In genomic region chr1:4171480-4172450, GRCh38 we compare ENCODE assay signal across 22 cellular contexts.
DNase-seq lines count a peak whose midpoint lies in the region; ATAC-seq and TF ChIP-seq lines count a peak whose summit lies in the region.
"Had no signal": no experiment of that assay in that cellular context is flagged by ENCODE, and none has a peak within 500 bp of the region (broad histone marks: within the 10 kb centered on the region; RNA-seq: fewer than 3 reads in every experiment).

No MANE protein-coding gene starts in this region.

- no peak overlapping the region for H3K4me3 Mint-ChIP-seq in activated CD4-positive, alpha-beta memory T cell treated with anti-CD3 and anti-CD28 coated beads for 36 hours
- no peak overlapping the region for H3K4me3 Mint-ChIP-seq in activated CD4-positive, alpha-beta memory T cell treated with anti-CD3 and anti-CD28 coated beads, Interleukin-2, amount 10 ng/mL, durations not matched to agents 7 days and 5 days

- TF ChIP-seq CTCF in coronary artery (IDR thresholded peaks at IDR 0.05) (no peak), upper lobe of right lung (IDR thresholded peaks at IDR 0.05) (no peak)

- no peaks in the 10 kb centered on the region for H3K4me1 ChIP-seq in upper lobe of right lung
- H3K4me1 ChIP-seq: A549, breast epithelium, gastrocnemius medialis, parathyroid adenoma had no signal

- POLR2A ChIA-PET in activated CD4-positive, alpha-beta memory T cell treated with anti-CD3 and anti-CD28 coated beads for 36 hours (lab: Charles Lee) = no interaction called here
- POLR2A ChIA-PET in activated CD4-positive, alpha-beta memory T cell treated with anti-CD3 and anti-CD28 coated beads, Interleukin-2, amount 10 ng/mL, durations not matched to agents 7 days and 5 days (lab: Charles Lee) = no interaction called here

- no peaks in the 10 kb centered on the region for H3K36me3 ChIP-seq in upper lobe of right lung
- H3K36me3 ChIP-seq: breast epithelium, gastrocnemius medialis had no signal

- ATAC-seq in left lobe of liver (no peak), upper lobe of right lung (no peak), GM18517 (IDR thresholded peaks at IDR 0.05; ENCODE audit: unreplicated experiment) (no peak)
- ATAC-seq: gastrocnemius medialis had no signal

- CTCF ChIA-PET in activated CD4-positive, alpha-beta memory T cell treated with anti-CD3 and anti-CD28 coated beads for 36 hours (lab: Charles Lee) = no interaction called here
- CTCF ChIA-PET in activated CD4-positive, alpha-beta memory T cell treated with anti-CD3 and anti-CD28 coated beads, Interleukin-2, amount 10 ng/mL, durations not matched to agents 7 days and 5 days (lab: Charles Lee) = no interaction called here

- peaks cover 14% of the 10 kb centered on the region for H3K27me3 Mint-ChIP-seq in activated CD4-positive, alpha-beta memory T cell treated with anti-CD3 and anti-CD28 coated beads for 36 hours
- H3K27me3 Mint-ChIP-seq in activated CD4-positive, alpha-beta memory T cell treated with anti-CD3 and anti-CD28 coated beads, Interleukin-2, amount 10 ng/mL, durations not matched to agents 7 days and 5 days = no peaks in the 10 kb centered on the region

- H3K9me3 Mint-ChIP-seq in activated CD4-positive, alpha-beta memory T cell treated with anti-CD3 and anti-CD28 coated beads for 36 hours = no peaks in the 10 kb centered on the region
- H3K9me3 Mint-ChIP-seq in activated CD4-positive, alpha-beta memory T cell treated with anti-CD3 and anti-CD28 coated beads, Interleukin-2, amount 10 ng/mL, durations not matched to agents 7 days and 5 days = no peaks in the 10 kb centered on the region

- H3K36me3 Mint-ChIP-seq in activated CD4-positive, alpha-beta memory T cell treated with anti-CD3 and anti-CD28 coated beads for 36 hours = no peaks in the 10 kb centered on the region
- no peaks in the 10 kb centered on the region for H3K36me3 Mint-ChIP-seq in activated CD4-positive, alpha-beta memory T cell treated with anti-CD3 and anti-CD28 coated beads, Interleukin-2, amount 10 ng/mL, durations not matched to agents 7 days and 5 days (ENCODE audit: low read depth)

- intact Hi-C loops in activated CD4-positive, alpha-beta memory T cell treated with anti-CD3 and anti-CD28 coated beads for 36 hours (cut with micrococcal nuclease) = no loop called here
- intact Hi-C loops in upper lobe of right lung (cut with DNase I) = no loop called here

- H3K27me3 ChIP-seq in upper lobe of right lung = peaks cover 28% of the 10 kb centered on the region

- DNase-seq in activated CD4-positive, alpha-beta memory T cell treated with anti-CD3 and anti-CD28 coated beads for 36 hours = peak; percentile 3
- no peak for DNase-seq in activated CD4-positive, alpha-beta memory T cell treated with anti-CD3 and anti-CD28 coated beads, Interleukin-2, amount 10 ng/mL, durations not matched to agents 7 days and 5 days
- DNase-seq in coronary artery (ENCODE audit: low spot score) (peak; percentile 54), left lobe of liver (ENCODE audit: low spot score) (peak; percentile 31), upper lobe of right lung (peak; percentile 39), NCI-H510A (lab: John Stamatoyannopoulos, UW) (no peak), NCI-H345 (lab: John Stamatoyannopoulos, UW) (no peak)
- DNase-seq: activated CD4-positive, alpha-beta T cell treated with anti-CD3 and anti-CD28 coated beads, Interleukin-2, amount 50 U/mL, for 4 hours; dermis blood vessel endothelial cell; DMS153; erythroblast; gastrocnemius medialis; NCI-H1417 treated with DMSO at 0.1 percent for 48 hours; NCI-H226; NK-92 treated with Interleukin-12 subunit alpha and Interleukin-12 subunit beta, amount 100 ng/mL, for 24 hours; small intestine; stimulated activated CD4-positive, alpha-beta T cell treated with anti-CD3 and anti-CD28 coated beads, Interleukin-4, amount 100 ng/mL, for 4 hours had no signal

- H3K27ac Mint-ChIP-seq in activated CD4-positive, alpha-beta memory T cell treated with anti-CD3 and anti-CD28 coated beads for 36 hours = no peak overlapping the region
- H3K27ac Mint-ChIP-seq in activated CD4-positive, alpha-beta memory T cell treated with anti-CD3 and anti-CD28 coated beads, Interleukin-2, amount 10 ng/mL, durations not matched to agents 7 days and 5 days = no peak overlapping the region

- H3K27ac ChIP-seq in coronary artery (no peak overlapping the region), upper lobe of right lung (no peak overlapping the region)
- H3K27ac ChIP-seq: A549, breast epithelium, C4-2B, gastrocnemius medialis, parathyroid adenoma had no signal

- no peaks in the 10 kb centered on the region for H3K9me3 ChIP-seq in upper lobe of right lung
- H3K9me3 ChIP-seq: A549, breast epithelium, gastrocnemius medialis had no signal

- no peaks in the 10 kb centered on the region for H3K4me1 Mint-ChIP-seq in activated CD4-positive, alpha-beta memory T cell treated with anti-CD3 and anti-CD28 coated beads for 36 hours (ENCODE audit: low read depth)
- no peaks in the 10 kb centered on the region for H3K4me1 Mint-ChIP-seq in activated CD4-positive, alpha-beta memory T cell treated with anti-CD3 and anti-CD28 coated beads, Interleukin-2, amount 10 ng/mL, durations not matched to agents 7 days and 5 days

- H3K4me3 ChIP-seq in coronary artery = no peak overlapping the region
- H3K4me3 ChIP-seq in upper lobe of right lung = no peak overlapping the region
- H3K4me3 ChIP-seq: A549, breast epithelium, gastrocnemius medialis had no signal

Comparison
In these comparisons a context has a peak if more than half of its experiments do, and no peak if none do; other contexts are left out.
1. DNase-seq: peak in activated CD4-positive, alpha-beta memory T cell treated with anti-CD3 and anti-CD28 coated beads for 36 hours (single experiment), coronary artery (single experiment), left lobe of liver (single experiment) and upper lobe of right lung (single experiment); none in activated CD4-positive, alpha-beta memory T cell treated with anti-CD3 and anti-CD28 coated beads, Interleukin-2, amount 10 ng/mL, durations not matched to agents 7 days and 5 days (single experiment), NCI-H510A (single experiment) and NCI-H345 (single experiment).